ENCODE assay signal across 8 cellular contexts in genomic region chr1:221776495-221777413, GRCh38. TPM values are rescaled to one million over a fixed set of nuclear protein-coding genes. Genes with fewer than 3 reads are reported as not detected.
A peak's percentile ranks its signal among the peaks of the same experiment; 100 is the strongest.
DNase-seq lines count a peak whose midpoint lies in the region; ATAC-seq and TF ChIP-seq lines count a peak whose summit lies in the region.

No MANE protein-coding gene starts in this region.

- no peaks in the 10 kb centered on the region for H3K79me2 ChIP-seq in Karpas-422 (ENCODE audit: low read length)

- no peak for TF ChIP-seq CTCF in ovary (IDR thresholded peaks at IDR 0.05)

- H4K20me1 ChIP-seq in Karpas-422 (ENCODE audit: insufficient read depth, low read depth, low read length): no peaks in the 10 kb centered on the region

- H3K4me1 ChIP-seq in right cardiac atrium (ENCODE audit: control insufficient read depth, insufficient read depth, low read length) (no peaks in the 10 kb centered on the region), Karpas-422 (ENCODE audit: low read length) (peaks cover 22% of the 10 kb centered on the region), ovary (ENCODE audit: insufficient read depth) (no peaks in the 10 kb centered on the region)

- H3K4me3 ChIP-seq in right cardiac atrium (ENCODE audit: low read length): no peak overlapping the region
- H3K4me3 ChIP-seq in Karpas-422 (ENCODE audit: low read length): no peak overlapping the region
- H3K4me3 ChIP-seq in ovary: no peak overlapping the region

- DNase-seq in KBM-7: peak; percentile 70
- DNase-seq in foreskin melanocyte: peak; percentile 63
- DNase-seq in right cardiac atrium: no peak
- DNase-seq in Karpas-422: no peak
- no peak for DNase-seq in hypothalamus (lab: John Stamatoyannopoulos, UW)
- DNase-seq in ovary: no peak

- ATAC-seq in GM18519 (IDR thresholded peaks at IDR 0.05; ENCODE audit: low FRiP score, unreplicated experiment) (peak; percentile 27), GM21737 (IDR thresholded peaks at IDR 0.05; ENCODE audit: unreplicated experiment) (peak; percentile 26), right cardiac atrium (no peak)

- WGBS in right cardiac atrium: 62% methylated on average over 6 of the region's 6 CpGs
- 72 to 74% (median 73%) methylated on average over 6 of the region's 6 CpGs for WGBS in ovary, 3 donors

- no peak for TF ChIP-seq EP300 in ovary (IDR thresholded peaks at IDR 0.05)

- H3K27me3 ChIP-seq in right cardiac atrium (ENCODE audit: control insufficient read depth, insufficient read depth) (no peaks in the 10 kb centered on the region), Karpas-422 (ENCODE audit: low read length) (0 out of 2 replicates have a peak, but pooled peaks cover 3% of the 10 kb centered on the region), ovary (no peaks in the 10 kb centered on the region)

- intact Hi-C loops in right cardiac atrium (cut with DNase I) (no loop called here), ovary (cut with DNase I) (no loop called here)

- no peaks in the 10 kb centered on the region for H3K9me2 ChIP-seq in Karpas-422 (replicated peaks; ENCODE audit: insufficient read depth, low read length)

- H2AFZ ChIP-seq in Karpas-422 (ENCODE audit: low read length): no peak overlapping the region

- H3K9me3 ChIP-seq in right cardiac atrium (ENCODE audit: control insufficient read depth, low read length) (no peaks in the 10 kb centered on the region), Karpas-422 (ENCODE audit: low read length) (no peaks in the 10 kb centered on the region), ovary (no peaks in the 10 kb centered on the region)

- in situ Hi-C loops in KBM-7 (cut with MboI; ENCODE audit: low pct_unique_long_range_greater_than_20kb, low sequenced_read_pairs): no loop called here

- no peaks in the 10 kb centered on the region for H3K36me3 ChIP-seq in Karpas-422 (ENCODE audit: insufficient read depth, low read length)
- H3K36me3 ChIP-seq in ovary: no peaks in the 10 kb centered on the region

- H3K27ac ChIP-seq in right cardiac atrium (ENCODE audit: low read length) (no peak overlapping the region), Karpas-422 (ENCODE audit: low read length) (no peak overlapping the region), ovary (no peak overlapping the region)

- no peak overlapping the region for H3K9ac ChIP-seq in Karpas-422 (ENCODE audit: low read length)

- TF ChIP-seq POLR2A in ovary (IDR thresholded peaks at IDR 0.05): no peak

- H3K4me2 ChIP-seq in Karpas-422 (ENCODE audit: low read depth, low read length, poor library complexity, severe bottlenecking): no peak overlapping the region

RNA-seq across cellular contexts. Expression of gene DUSP10, which starts 34.9 kb away (rescaled TPM):
- 1 to 10 TPM; 4.6 to 5.1 (median 4.9) TPM for total RNA-seq in right cardiac atrium
- 4.7 TPM for polyA plus RNA-seq in right cardiac atrium
- 1.1 and 3.5 TPM in 2 replicates for total RNA-seq in Karpas-422 (2014; rRNA removed; shearing (Covaris generic); ENCODE audit: low replicate concordance)
- 1 to 10 TPM in 6 of 7 donors, under 1 TPM in 1; 0.81 to 8.5 (median 2.0) TPM for total RNA-seq in ovary
- polyA plus RNA-seq in ovary: 1 to 10 TPM; 1.7 to 5.5 TPM

Comparison
In these comparisons a context has a peak if more than half of its experiments do, and no peak if none do; other contexts are left out.
1. ATAC-seq: peak in GM18519 (single experiment) and GM21737 (single experiment); none in right cardiac atrium (0 of 2).
2. DNase-seq: peak in KBM-7 (single experiment) and foreskin melanocyte (single experiment); none in right cardiac atrium (0 of 3), Karpas-422 (single experiment), hypothalamus (0 of 51) and ovary (0 of 5).